Comparison of ENCODE assay signal across 34 cellular contexts in the genomic region with DNA sequence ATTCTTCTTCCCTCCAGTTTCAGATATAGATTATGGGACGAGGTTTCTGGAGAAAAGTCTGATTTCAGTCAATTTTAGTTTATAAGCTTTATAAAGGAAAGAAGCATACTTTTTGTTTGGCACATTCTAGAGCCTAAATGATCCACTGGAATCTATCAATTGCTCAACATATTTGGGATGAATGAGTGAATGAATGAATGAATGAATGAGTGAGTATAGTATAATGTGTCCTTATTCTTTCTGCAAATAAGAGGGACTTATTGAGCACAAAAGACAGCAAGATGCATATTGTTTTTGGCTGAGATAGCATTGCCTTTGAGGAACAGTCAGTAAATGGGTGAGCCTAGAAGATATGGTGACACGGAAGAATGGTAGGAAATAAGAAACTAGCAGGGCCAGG.
"Had no signal": no experiment of that assay in that cellular context is flagged by ENCODE, and none has a peak within 500 bp of the region (broad histone marks: within the 10 kb centered on the region; RNA-seq: fewer than 3 reads in every experiment).

No MANE protein-coding gene starts in this region.

- H3K27ac ChIP-seq: KMS-11 had no signal

- H3K4me3 ChIP-seq: MG63 had no signal

- H3K27me3 ChIP-seq: MG63 had no signal

- H3K36me3 ChIP-seq: MG63 had no signal

- DNase-seq: Karpas-422, Kasumi-1, MG63, MM.1S, MV-4-11, NCI-H1048, NCI-H1092, NCI-H1092 treated with DMSO at 0.1 percent for 48 hours, NCI-H1105, NCI-H1105 treated with DMSO at 0.1 percent for 48 hours, NCI-H1417, NCI-H1417 treated with DMSO at 0.1 percent for 48 hours, NCI-H1436, NCI-H1436 treated with DMSO at 0.1 percent for 48 hours, NCI-H146, NCI-H1694, NCI-H1694 treated with DMSO at 0.1 percent for 48 hours, NCI-H187, NCI-H187 treated with DMSO at 0.1 percent for 48 hours, NCI-H1930, NCI-H2029, NCI-H2029 treated with DMSO at 0.1 percent for 48 hours, NCI-H2081, NCI-H2081 treated with DMSO at 0.1 percent for 48 hours, NCI-H2107, NCI-H2171, NCI-H2171 treated with DMSO at 0.1 percent for 48 hours, NCI-H2227 treated with DMSO at 0.1 percent for 48 hours, NCI-H226, NCI-H345, NCI-H446, NCI-H446 treated with DMSO at 0.1 percent for 48 hours, NCI-H510A had no signal

- H3K9ac ChIP-seq: KMS-11 had no signal

- H3K4me2 ChIP-seq: KMS-11 had no signal

- H3K9me3 ChIP-seq: MG63 had no signal
